In the genomic region with DNA sequence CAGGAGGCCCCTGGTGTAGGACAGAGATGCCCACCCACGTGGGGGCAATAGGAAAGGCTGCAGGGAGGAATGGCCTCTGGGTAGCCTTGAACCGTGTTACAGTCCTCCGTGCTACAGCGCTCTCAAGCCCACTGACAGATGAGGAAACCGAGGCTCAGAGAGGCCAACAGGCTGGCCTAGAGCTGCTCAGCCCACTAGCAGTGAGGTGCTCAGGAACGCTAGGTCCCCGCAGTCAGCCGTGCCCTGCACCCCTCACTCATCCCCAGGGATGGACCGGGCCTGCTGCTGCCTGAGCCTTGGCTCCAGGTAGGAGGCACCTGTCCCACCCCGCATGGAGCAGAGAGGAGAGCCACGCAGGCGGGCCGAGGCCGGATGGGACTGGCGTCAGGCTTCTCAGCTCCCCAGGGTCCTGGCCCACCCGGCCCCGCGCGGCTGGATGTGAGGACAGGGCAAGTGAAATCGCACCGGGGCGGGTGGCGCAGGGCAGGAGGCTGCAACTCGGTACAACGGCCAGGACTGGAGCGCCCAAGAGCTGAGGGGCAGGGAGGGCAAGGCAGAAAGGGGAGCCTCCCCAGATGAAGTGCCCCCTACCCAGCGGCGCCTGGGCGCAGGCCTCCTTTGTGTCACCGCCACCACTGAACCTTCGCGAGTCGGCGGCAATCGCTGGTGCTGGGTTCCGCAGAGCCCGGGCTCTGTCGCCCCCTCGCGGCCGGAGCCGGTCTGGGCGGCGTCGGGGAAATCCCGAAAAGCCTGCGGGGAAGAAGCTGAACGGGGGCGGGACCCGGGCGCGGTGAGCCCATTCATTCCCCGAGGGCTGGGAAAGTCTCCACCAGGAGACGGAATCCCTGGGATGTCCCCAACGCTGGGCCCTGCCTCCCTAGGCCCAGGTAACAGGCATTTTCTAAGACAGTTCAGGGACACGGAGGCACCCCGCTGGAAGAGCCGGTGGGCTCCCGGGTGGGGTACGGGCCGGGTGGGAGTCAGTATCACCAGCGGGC, we compare ENCODE assay signal across 1 cellular context.
TF ChIP-seq lines count a peak whose summit lies in the region.

No MANE protein-coding gene starts in this region.

TF ChIP-seq in HepG2, 621 proteins besides CTCF, POLR2A, EP300 and RAD21 (continued from another document and continues in another):
- TF ChIP-seq, protein P1, sequence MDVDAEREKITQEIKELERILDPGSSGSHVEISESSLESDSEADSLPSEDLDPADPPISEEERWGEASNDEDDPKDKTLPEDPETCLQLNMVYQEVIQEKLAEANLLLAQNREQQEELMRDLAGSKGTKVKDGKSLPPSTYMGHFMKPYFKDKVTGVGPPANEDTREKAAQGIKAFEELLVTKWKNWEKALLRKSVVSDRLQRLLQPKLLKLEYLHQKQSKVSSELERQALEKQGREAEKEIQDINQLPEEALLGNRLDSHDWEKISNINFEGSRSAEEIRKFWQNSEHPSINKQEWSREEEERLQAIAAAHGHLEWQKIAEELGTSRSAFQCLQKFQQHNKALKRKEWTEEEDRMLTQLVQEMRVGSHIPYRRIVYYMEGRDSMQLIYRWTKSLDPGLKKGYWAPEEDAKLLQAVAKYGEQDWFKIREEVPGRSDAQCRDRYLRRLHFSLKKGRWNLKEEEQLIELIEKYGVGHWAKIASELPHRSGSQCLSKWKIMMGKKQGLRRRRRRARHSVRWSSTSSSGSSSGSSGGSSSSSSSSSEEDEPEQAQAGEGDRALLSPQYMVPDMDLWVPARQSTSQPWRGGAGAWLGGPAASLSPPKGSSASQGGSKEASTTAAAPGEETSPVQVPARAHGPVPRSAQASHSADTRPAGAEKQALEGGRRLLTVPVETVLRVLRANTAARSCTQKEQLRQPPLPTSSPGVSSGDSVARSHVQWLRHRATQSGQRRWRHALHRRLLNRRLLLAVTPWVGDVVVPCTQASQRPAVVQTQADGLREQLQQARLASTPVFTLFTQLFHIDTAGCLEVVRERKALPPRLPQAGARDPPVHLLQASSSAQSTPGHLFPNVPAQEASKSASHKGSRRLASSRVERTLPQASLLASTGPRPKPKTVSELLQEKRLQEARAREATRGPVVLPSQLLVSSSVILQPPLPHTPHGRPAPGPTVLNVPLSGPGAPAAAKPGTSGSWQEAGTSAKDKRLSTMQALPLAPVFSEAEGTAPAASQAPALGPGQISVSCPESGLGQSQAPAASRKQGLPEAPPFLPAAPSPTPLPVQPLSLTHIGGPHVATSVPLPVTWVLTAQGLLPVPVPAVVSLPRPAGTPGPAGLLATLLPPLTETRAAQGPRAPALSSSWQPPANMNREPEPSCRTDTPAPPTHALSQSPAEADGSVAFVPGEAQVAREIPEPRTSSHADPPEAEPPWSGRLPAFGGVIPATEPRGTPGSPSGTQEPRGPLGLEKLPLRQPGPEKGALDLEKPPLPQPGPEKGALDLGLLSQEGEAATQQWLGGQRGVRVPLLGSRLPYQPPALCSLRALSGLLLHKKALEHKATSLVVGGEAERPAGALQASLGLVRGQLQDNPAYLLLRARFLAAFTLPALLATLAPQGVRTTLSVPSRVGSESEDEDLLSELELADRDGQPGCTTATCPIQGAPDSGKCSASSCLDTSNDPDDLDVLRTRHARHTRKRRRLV (CRISPR knock-in tag; IDR thresholded peaks at IDR 0.05) = no peak
- TF ChIP-seq LBX2 (CRISPR knock-in tag; IDR thresholded peaks at IDR 0.05; ENCODE audit: borderline replicate concordance) = no peak
- TF ChIP-seq, protein P2, sequence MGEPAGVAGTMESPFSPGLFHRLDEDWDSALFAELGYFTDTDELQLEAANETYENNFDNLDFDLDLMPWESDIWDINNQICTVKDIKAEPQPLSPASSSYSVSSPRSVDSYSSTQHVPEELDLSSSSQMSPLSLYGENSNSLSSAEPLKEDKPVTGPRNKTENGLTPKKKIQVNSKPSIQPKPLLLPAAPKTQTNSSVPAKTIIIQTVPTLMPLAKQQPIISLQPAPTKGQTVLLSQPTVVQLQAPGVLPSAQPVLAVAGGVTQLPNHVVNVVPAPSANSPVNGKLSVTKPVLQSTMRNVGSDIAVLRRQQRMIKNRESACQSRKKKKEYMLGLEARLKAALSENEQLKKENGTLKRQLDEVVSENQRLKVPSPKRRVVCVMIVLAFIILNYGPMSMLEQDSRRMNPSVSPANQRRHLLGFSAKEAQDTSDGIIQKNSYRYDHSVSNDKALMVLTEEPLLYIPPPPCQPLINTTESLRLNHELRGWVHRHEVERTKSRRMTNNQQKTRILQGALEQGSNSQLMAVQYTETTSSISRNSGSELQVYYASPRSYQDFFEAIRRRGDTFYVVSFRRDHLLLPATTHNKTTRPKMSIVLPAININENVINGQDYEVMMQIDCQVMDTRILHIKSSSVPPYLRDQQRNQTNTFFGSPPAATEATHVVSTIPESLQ (CRISPR knock-in tag; conservative IDR thresholded peaks at IDR 0.05) = 0 out of 2 replicates have a peak, but pooled peaks have one; percentile 48
- TF ChIP-seq, protein P3, sequence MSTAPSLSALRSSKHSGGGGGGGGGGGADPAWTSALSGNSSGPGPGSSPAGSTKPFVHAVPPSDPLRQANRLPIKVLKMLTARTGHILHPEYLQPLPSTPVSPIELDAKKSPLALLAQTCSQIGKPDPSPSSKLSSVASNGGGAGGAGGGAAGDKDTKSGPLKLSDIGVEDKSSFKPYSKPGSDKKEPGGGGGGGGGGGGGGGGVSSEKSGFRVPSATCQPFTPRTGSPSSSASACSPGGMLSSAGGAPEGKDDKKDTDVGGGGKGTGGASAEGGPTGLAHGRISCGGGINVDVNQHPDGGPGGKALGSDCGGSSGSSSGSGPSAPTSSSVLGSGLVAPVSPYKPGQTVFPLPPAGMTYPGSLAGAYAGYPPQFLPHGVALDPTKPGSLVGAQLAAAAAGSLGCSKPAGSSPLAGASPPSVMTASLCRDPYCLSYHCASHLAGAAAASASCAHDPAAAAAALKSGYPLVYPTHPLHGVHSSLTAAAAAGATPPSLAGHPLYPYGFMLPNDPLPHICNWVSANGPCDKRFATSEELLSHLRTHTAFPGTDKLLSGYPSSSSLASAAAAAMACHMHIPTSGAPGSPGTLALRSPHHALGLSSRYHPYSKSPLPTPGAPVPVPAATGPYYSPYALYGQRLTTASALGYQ (CRISPR knock-in tag; IDR thresholded peaks at IDR 0.05) = no peak
- TF ChIP-seq ZBTB1 (CRISPR knock-in tag; IDR thresholded peaks at IDR 0.05; ENCODE audit: borderline replicate concordance) = no peak
- TF ChIP-seq CBX1 (IDR thresholded peaks at IDR 0.05; ENCODE audit: low read depth) = no peak
- no peak for TF ChIP-seq REL (CRISPR knock-in tag; conservative IDR thresholded peaks at IDR 0.05)
- TF ChIP-seq TGIF2 (CRISPR knock-in tag; IDR thresholded peaks at IDR 0.05) = 0 out of 2 replicates have a peak, but pooled peaks have one; percentile 17
- TF ChIP-seq, protein P4, sequence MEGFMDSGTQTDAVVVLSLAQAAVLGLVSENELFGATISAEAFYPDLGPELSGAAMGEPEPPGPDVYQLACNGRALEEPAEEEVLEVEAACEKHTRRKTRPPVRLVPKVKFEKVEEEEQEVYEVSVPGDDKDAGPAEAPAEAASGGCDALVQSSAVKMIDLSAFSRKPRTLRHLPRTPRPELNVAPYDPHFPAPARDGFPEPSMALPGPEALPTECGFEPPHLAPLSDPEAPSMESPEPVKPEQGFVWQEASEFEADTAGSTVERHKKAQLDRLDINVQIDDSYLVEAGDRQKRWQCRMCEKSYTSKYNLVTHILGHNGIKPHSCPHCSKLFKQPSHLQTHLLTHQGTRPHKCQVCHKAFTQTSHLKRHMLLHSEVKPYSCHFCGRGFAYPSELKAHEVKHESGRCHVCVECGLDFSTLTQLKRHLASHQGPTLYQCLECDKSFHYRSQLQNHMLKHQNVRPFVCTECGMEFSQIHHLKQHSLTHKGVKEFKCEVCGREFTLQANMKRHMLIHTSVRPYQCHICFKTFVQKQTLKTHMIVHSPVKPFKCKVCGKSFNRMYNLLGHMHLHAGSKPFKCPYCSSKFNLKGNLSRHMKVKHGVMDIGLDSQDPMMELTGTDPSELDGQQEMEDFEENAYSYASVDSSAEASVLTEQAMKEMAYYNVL (CRISPR knock-in tag; IDR thresholded peaks at IDR 0.05; ENCODE audit: borderline replicate concordance) = peak; percentile 73; the same call in 1 of the 2 replicates
- TF ChIP-seq ZKSCAN8 (CRISPR knock-in tag; IDR thresholded peaks at IDR 0.05; ENCODE audit: borderline replicate concordance) = peak; percentile 67; the same call in 1 of the 2 replicates
- TF ChIP-seq AHR (CRISPR knock-in tag; IDR thresholded peaks at IDR 0.05) = no peak
- TF ChIP-seq HNRNPUL1 (IDR thresholded peaks at IDR 0.05; ENCODE audit: low read depth, low read length) = no peak
- no peak for TF ChIP-seq ZFP36 (IDR thresholded peaks at IDR 0.05; ENCODE audit: borderline replicate concordance, low read depth, low read length, partially characterized antibody)
- no peak for TF ChIP-seq SRSF4 (IDR thresholded peaks at IDR 0.05; ENCODE audit: low read depth, low read length, poor library complexity, severe bottlenecking)
- TF ChIP-seq, protein P5, sequence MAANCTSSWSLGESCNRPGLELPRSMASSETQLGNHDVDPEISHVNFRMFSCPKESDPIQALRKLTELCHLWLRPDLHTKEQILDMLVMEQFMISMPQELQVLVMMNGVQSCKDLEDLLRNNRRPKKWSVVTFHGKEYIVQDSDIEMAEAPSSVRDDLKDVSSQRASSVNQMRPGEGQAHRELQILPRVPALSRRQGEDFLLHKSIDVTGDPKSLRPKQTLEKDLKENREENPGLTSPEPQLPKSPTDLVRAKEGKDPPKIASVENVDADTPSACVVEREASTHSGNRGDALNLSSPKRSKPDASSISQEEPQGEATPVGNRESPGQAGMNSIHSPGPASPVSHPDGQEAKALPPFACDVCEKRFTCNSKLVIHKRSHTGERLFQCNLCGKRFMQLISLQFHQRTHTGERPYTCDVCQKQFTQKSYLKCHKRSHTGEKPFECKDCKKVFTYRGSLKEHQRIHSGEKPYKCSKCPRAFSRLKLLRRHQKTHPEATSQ (CRISPR knock-in tag; IDR thresholded peaks at IDR 0.05; ENCODE audit: borderline replicate concordance) = no peak
- TF ChIP-seq KLF11 (CRISPR knock-in tag; IDR thresholded peaks at IDR 0.05) = no peak
- TF ChIP-seq, protein P6, sequence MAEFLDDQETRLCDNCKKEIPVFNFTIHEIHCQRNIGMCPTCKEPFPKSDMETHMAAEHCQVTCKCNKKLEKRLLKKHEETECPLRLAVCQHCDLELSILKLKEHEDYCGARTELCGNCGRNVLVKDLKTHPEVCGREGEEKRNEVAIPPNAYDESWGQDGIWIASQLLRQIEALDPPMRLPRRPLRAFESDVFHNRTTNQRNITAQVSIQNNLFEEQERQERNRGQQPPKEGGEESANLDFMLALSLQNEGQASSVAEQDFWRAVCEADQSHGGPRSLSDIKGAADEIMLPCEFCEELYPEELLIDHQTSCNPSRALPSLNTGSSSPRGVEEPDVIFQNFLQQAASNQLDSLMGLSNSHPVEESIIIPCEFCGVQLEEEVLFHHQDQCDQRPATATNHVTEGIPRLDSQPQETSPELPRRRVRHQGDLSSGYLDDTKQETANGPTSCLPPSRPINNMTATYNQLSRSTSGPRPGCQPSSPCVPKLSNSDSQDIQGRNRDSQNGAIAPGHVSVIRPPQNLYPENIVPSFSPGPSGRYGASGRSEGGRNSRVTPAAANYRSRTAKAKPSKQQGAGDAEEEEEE (CRISPR knock-in tag; IDR thresholded peaks at IDR 0.05; ENCODE audit: borderline replicate concordance) = no peak
- no peak; the same call in 1 of the 2 replicates for TF ChIP-seq KAT7 (CRISPR knock-in tag; IDR thresholded peaks at IDR 0.05; ENCODE audit: borderline replicate concordance)
- TF ChIP-seq, protein P7, sequence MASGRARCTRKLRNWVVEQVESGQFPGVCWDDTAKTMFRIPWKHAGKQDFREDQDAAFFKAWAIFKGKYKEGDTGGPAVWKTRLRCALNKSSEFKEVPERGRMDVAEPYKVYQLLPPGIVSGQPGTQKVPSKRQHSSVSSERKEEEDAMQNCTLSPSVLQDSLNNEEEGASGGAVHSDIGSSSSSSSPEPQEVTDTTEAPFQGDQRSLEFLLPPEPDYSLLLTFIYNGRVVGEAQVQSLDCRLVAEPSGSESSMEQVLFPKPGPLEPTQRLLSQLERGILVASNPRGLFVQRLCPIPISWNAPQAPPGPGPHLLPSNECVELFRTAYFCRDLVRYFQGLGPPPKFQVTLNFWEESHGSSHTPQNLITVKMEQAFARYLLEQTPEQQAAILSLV (CRISPR knock-in tag; IDR thresholded peaks at IDR 0.05; ENCODE audit: borderline replicate concordance) = 0 out of 2 replicates have a peak, but pooled peaks have one; percentile 72
- TF ChIP-seq RFX1 (IDR thresholded peaks at IDR 0.05) = no peak
- peak; percentile 52; the same call in 1 of the 2 replicates for TF ChIP-seq KLF9 (CRISPR knock-in tag; IDR thresholded peaks at IDR 0.05; ENCODE audit: low read depth)
- TF ChIP-seq MYNN (CRISPR knock-in tag; IDR thresholded peaks at IDR 0.05; ENCODE audit: low read depth) = no peak
- TF ChIP-seq ZSCAN25 (CRISPR knock-in tag; IDR thresholded peaks at IDR 0.05) = no peak
- no peak for TF ChIP-seq ZNF570 (CRISPR knock-in tag; IDR thresholded peaks at IDR 0.05; ENCODE audit: borderline replicate concordance)
- peak; percentile 47; the same call in 1 of the 2 replicates for TF ChIP-seq THRA (CRISPR knock-in tag; IDR thresholded peaks at IDR 0.05; ENCODE audit: borderline replicate concordance)
- TF ChIP-seq ZNF567 (CRISPR knock-in tag; IDR thresholded peaks at IDR 0.05; ENCODE audit: borderline replicate concordance) = no peak
- TF ChIP-seq ATF7-NPFF (CRISPR knock-in tag; IDR thresholded peaks at IDR 0.05; ENCODE audit: low read depth) = 0 out of 2 replicates have a peak, but pooled peaks have one; percentile 1
- TF ChIP-seq, protein P8, sequence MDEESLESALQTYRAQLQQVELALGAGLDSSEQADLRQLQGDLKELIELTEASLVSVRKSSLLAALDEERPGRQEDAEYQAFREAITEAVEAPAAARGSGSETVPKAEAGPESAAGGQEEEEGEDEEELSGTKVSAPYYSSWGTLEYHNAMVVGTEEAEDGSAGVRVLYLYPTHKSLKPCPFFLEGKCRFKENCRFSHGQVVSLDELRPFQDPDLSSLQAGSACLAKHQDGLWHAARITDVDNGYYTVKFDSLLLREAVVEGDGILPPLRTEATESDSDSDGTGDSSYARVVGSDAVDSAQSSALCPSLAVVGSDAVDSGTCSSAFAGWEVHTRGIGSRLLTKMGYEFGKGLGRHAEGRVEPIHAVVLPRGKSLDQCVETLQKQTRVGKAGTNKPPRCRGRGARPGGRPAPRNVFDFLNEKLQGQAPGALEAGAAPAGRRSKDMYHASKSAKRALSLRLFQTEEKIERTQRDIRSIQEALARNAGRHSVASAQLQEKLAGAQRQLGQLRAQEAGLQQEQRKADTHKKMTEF (CRISPR knock-in tag; IDR thresholded peaks at IDR 0.05) = peak; percentile 74; the same call in 1 of the 2 replicates
- TF ChIP-seq NCOR1 (IDR thresholded peaks at IDR 0.05; ENCODE audit: borderline replicate concordance, low read length) = no peak
